Comparison of ENCODE assay signal across 10 cellular contexts in genomic region chr10:125014984-125015944, GRCh38.
DNase-seq lines count a peak whose midpoint lies in the region; ATAC-seq, FAIRE-seq and TF ChIP-seq lines count a peak whose summit lies in the region.
"Had no signal": no experiment of that assay in that cellular context is flagged by ENCODE, and none has a peak within 500 bp of the region (broad histone marks: within the 10 kb centered on the region; RNA-seq: fewer than 3 reads in every experiment).

No MANE protein-coding gene starts in this region.

- H3K4me1 ChIP-seq in pancreas (peaks cover 0 to 6% (median 0%) of the 10 kb centered on the region in 3 donors), tibial nerve (peaks cover 3 to 60% (median 44%) of the 10 kb centered on the region in 4 donors)

- H3K36me3 ChIP-seq in pancreas, result no peaks in the 10 kb centered on the region
- H3K36me3 ChIP-seq in tibial nerve, result no peaks in the 10 kb centered on the region

- WGBS in pancreas, 2 donors, result 82 to 83% methylated on average over 35 of the region's 35 CpGs
- 51 to 52% methylated on average over 29 to 35 of the region's 35 CpGs for WGBS in tibial nerve, 2 donors

- H3K4me1 Mint-ChIP-seq in activated CD4-positive, alpha-beta T cell treated with anti-CD3 and anti-CD28 coated beads, Interleukin-2, amount 10 ng/mL, durations not matched to agents 7 days and 5 days, result peaks cover 13% of the 10 kb centered on the region

- intact Hi-C loops in pancreas (cut with DNase I), result no loop called here

- TF ChIP-seq CTCF in pancreas (IDR thresholded peaks at IDR 0.05), result no peak
- TF ChIP-seq CTCF in tibial nerve (IDR thresholded peaks at IDR 0.05), result no peak

- H3K4me3 Mint-ChIP-seq in activated CD4-positive, alpha-beta T cell treated with anti-CD3 and anti-CD28 coated beads, Interleukin-2, amount 10 ng/mL, durations not matched to agents 7 days and 5 days, result no peak overlapping the region

- CTCF ChIA-PET in activated CD4-positive, alpha-beta T cell treated with anti-CD3 and anti-CD28 coated beads, Interleukin-2, amount 10 ng/mL, durations not matched to agents 7 days and 5 days (lab: Charles Lee), result no interaction called here

- no peaks in the 10 kb centered on the region for H3K9me3 Mint-ChIP-seq in activated CD4-positive, alpha-beta T cell treated with anti-CD3 and anti-CD28 coated beads, Interleukin-2, amount 10 ng/mL, durations not matched to agents 7 days and 5 days

- FAIRE-seq in pancreas (lab: Jason Lieb, UNC), result no peak

- H3K4me3 ChIP-seq in pancreas, result no peak overlapping the region
- no peak overlapping the region for H3K4me3 ChIP-seq in tibial nerve

- TF ChIP-seq EP300 in tibial nerve (IDR thresholded peaks at IDR 0.05), result no peak

- POLR2A ChIA-PET in activated CD4-positive, alpha-beta T cell treated with anti-CD3 and anti-CD28 coated beads, Interleukin-2, amount 10 ng/mL, durations not matched to agents 7 days and 5 days (lab: Charles Lee), result no interaction called here

- no peaks in the 10 kb centered on the region for H3K36me3 Mint-ChIP-seq in activated CD4-positive, alpha-beta T cell treated with anti-CD3 and anti-CD28 coated beads, Interleukin-2, amount 10 ng/mL, durations not matched to agents 7 days and 5 days (ENCODE audit: low read depth)

- peak in 3 of 4 donors; percentile 11 to 24 (median 17) for ATAC-seq in pancreas

- H3K9me3 ChIP-seq in pancreas (no peaks in the 10 kb centered on the region), tibial nerve (no peaks in the 10 kb centered on the region)

- no peak overlapping the region for H3K27ac Mint-ChIP-seq in activated CD4-positive, alpha-beta T cell treated with anti-CD3 and anti-CD28 coated beads, Interleukin-2, amount 10 ng/mL, durations not matched to agents 7 days and 5 days

- peaks cover 9% of the 10 kb centered on the region for H3K27me3 Mint-ChIP-seq in activated CD4-positive, alpha-beta T cell treated with anti-CD3 and anti-CD28 coated beads, Interleukin-2, amount 10 ng/mL, durations not matched to agents 7 days and 5 days

- H3K27ac ChIP-seq in pancreas (peak overlapping the region in 1 of 4 donors; percentile 17), tibial nerve (peak overlapping the region; percentile 51 to 88 (median 78))

- DNase-seq in activated CD4-positive, alpha-beta T cell treated with anti-CD3 and anti-CD28 coated beads, Interleukin-2, amount 10 ng/mL, durations not matched to agents 7 days and 5 days, result peak; percentile 18
- no peak for DNase-seq in activated CD4-positive, alpha-beta T cell treated with anti-CD3 and anti-CD28 coated beads, Interleukin-2, amount 50 U/mL, for 4 hours
- DNase-seq in globus pallidus (ENCODE audit: low spot score), result peak; percentile 53
- peak in 2 of 6 donors; percentile 25 to 50 for DNase-seq in pancreas
- DNase-seq in tibial nerve (ENCODE audit: low spot score in 2 of 2), result no peak
- DNase-seq in glomerular visceral epithelial cell (ENCODE audit: extremely low spot score), result no peak
- DNase-seq in NK-92 treated with Interleukin-12 subunit alpha and Interleukin-12 subunit beta, amount 100 ng/mL, for 24 hours (lab: John Stamatoyannopoulos, UW), result no peak
- DNase-seq in Ammon's horn (ENCODE audit: low spot score), result no peak
- DNase-seq: 8988T; activated CD8-positive, alpha-beta memory T cell treated with anti-CD3 and anti-CD28 coated beads, Interleukin-2, amount 50 U/mL, for 48 hours had no signal

- TF ChIP-seq POLR2A in tibial nerve (IDR thresholded peaks at IDR 0.05), result no peak

- H3K27me3 ChIP-seq in pancreas (no peaks in the 10 kb centered on the region), tibial nerve (no peaks in the 10 kb centered on the region)

Comparison
In these comparisons a context has a peak if more than half of its experiments do, and no peak if none do; other contexts are left out.
1. DNase-seq: peak in activated CD4-positive, alpha-beta T cell treated with anti-CD3 and anti-CD28 coated beads, Interleukin-2, amount 10 ng/mL, durations not matched to agents 7 days and 5 days (single experiment) and globus pallidus (single experiment); none in activated CD4-positive, alpha-beta T cell treated with anti-CD3 and anti-CD28 coated beads, Interleukin-2, amount 50 U/mL, for 4 hours (0 of 2), tibial nerve (0 of 2), glomerular visceral epithelial cell (single experiment), NK-92 treated with Interleukin-12 subunit alpha and Interleukin-12 subunit beta, amount 100 ng/mL, for 24 hours (single experiment) and Ammon's horn (single experiment).